ENCODE assay signal across 15 cellular contexts in genomic region chrY:16636254-16636653, GRCh38.
A peak's percentile ranks its signal among the peaks of the same experiment; 100 is the strongest.
DNase-seq lines count a peak whose midpoint lies in the region; ATAC-seq lines count a peak whose summit lies in the region.
"Had no signal": no experiment of that assay in that cellular context is flagged by ENCODE, and none has a peak within 500 bp of the region (broad histone marks: within the 10 kb centered on the region; RNA-seq: fewer than 3 reads in every experiment).

No MANE protein-coding gene starts in this region.

- no peaks in the 10 kb centered on the region for H3K9me3 ChIP-seq in mesenchymal stem cell (ENCODE audit: control insufficient read depth, low read length)
- H3K9me3 ChIP-seq: BLaER1 treated with 17β-estradiol and CSF1 and Interleukin-3, amounts not matched to agents 10 nM and 100 nM had no signal

- H3K18ac ChIP-seq in mesenchymal stem cell (ENCODE audit: low read depth in 1 of 2, low read length in 2 of 2): no peak overlapping the region

- no CpG with 5 or more reads among the region's 4 CpGs for WGBS in mesenchymal stem cell

- H3K79me1 ChIP-seq in mesenchymal stem cell (replicated peaks; ENCODE audit: low read length, poor library complexity, severe bottlenecking): no peaks in the 10 kb centered on the region

- no peak overlapping the region for H3K4ac ChIP-seq in mesenchymal stem cell (ENCODE audit: low read depth in 1 of 2, low read length in 2 of 2)

- no peak overlapping the region for H4K8ac ChIP-seq in mesenchymal stem cell (ENCODE audit: low read length)

- H3K27ac ChIP-seq in mesenchymal stem cell (ENCODE audit: low read length, poor library complexity, severe bottlenecking): peak overlapping the region; percentile 65
- H3K27ac ChIP-seq: BLaER1 treated with 17β-estradiol and CSF1 and Interleukin-3, amounts not matched to agents 10 nM and 100 nM had no signal

- no peak overlapping the region for H3K23ac ChIP-seq in mesenchymal stem cell (ENCODE audit: low read length in 2 of 2)

- H3K4me2 ChIP-seq in mesenchymal stem cell (ENCODE audit: low read length, poor library complexity, severe bottlenecking): no peak overlapping the region
- H3K4me2 ChIP-seq: BLaER1 treated with 17β-estradiol and CSF1 and Interleukin-3, amounts not matched to agents 10 nM and 100 nM had no signal

- H2BK15ac ChIP-seq in mesenchymal stem cell (ENCODE audit: low read depth, poor library complexity, severe bottlenecking): no peak overlapping the region

- H2BK12ac ChIP-seq in mesenchymal stem cell (ENCODE audit: low read length in 2 of 2): no peak overlapping the region

- no peaks in the 10 kb centered on the region for H3K27me3 ChIP-seq in mesenchymal stem cell (ENCODE audit: control insufficient read depth in 1 of 2, insufficient read depth in 1 of 2, low read length in 2 of 2)
- H3K27me3 ChIP-seq: BLaER1 treated with 17β-estradiol and CSF1 and Interleukin-3, amounts not matched to agents 10 nM and 100 nM had no signal

- no peaks in the 10 kb centered on the region for H3K36me3 ChIP-seq in mesenchymal stem cell (ENCODE audit: control insufficient read depth in 1 of 2, insufficient read depth in 2 of 2, low read depth in 1 of 2, low read length in 2 of 2)
- H3K36me3 ChIP-seq: BLaER1 treated with 17β-estradiol and CSF1 and Interleukin-3, amounts not matched to agents 10 nM and 100 nM had no signal

- H2AK5ac ChIP-seq in mesenchymal stem cell (ENCODE audit: low read length, severe bottlenecking): no peak overlapping the region

- no peak overlapping the region for H3K4me3 ChIP-seq in mesenchymal stem cell (ENCODE audit: insufficient read depth in 1 of 2, low read depth in 1 of 2, low read length in 2 of 2)
- H3K4me3 ChIP-seq: BLaER1 treated with 17β-estradiol and CSF1 and Interleukin-3, amounts not matched to agents 10 nM and 100 nM; K562 had no signal

- no peak for DNase-seq in mesenchymal stem cell
- no peak for DNase-seq in NCI-H2171 (lab: John Stamatoyannopoulos, UW)
- no peak for DNase-seq in activated T-cell treated with anti-CD3 and anti-CD28 coated beads, Interleukin-2, amount 50 U/mL, for 1 hour
- DNase-seq in activated CD4-positive, CD25-positive, alpha-beta regulatory T cell treated with anti-CD3 and anti-CD28 coated beads, Interleukin-2, amount 50 U/mL, for 72 hours: no peak
- DNase-seq: activated CD8-positive, alpha-beta T cell treated with anti-CD3 and anti-CD28 coated beads for 36 hours; DMS153; foreskin fibroblast; left ventricle myocardium superior; NCI-H446 had no signal

- H2BK120ac ChIP-seq in mesenchymal stem cell (ENCODE audit: low read depth, low read length): no peak overlapping the region

- H4K91ac ChIP-seq in mesenchymal stem cell (ENCODE audit: low read length): no peak overlapping the region

- H3K14ac ChIP-seq in mesenchymal stem cell (ENCODE audit: low read length in 2 of 2): no peak overlapping the region

- H2BK5ac ChIP-seq in mesenchymal stem cell (ENCODE audit: low read depth, low read length, poor library complexity, severe bottlenecking): no peak overlapping the region

- H3K9ac ChIP-seq in mesenchymal stem cell (ENCODE audit: low read length): no peak overlapping the region
- H3K9ac ChIP-seq: BLaER1 treated with 17β-estradiol and CSF1 and Interleukin-3, amounts not matched to agents 10 nM and 100 nM had no signal

- H2AFZ ChIP-seq in mesenchymal stem cell (ENCODE audit: low read depth, low read length): no peak overlapping the region

- ATAC-seq in GM19455 (IDR thresholded peaks at IDR 0.05; ENCODE audit: unreplicated experiment) (peak; percentile 98), HG02884 (IDR thresholded peaks at IDR 0.05; ENCODE audit: unreplicated experiment) (peak; percentile 92), HG03565 (IDR thresholded peaks at IDR 0.05; ENCODE audit: unreplicated experiment) (peak; percentile 96)
- ATAC-seq: activated CD8-positive, alpha-beta T cell treated with anti-CD3 and anti-CD28 coated beads for 36 hours; K562; left ventricle myocardium superior; SK-N-SH treated with all-trans-retinoic acid at 6 μM for 48 hours had no signal

- no peaks in the 10 kb centered on the region for H3K4me1 ChIP-seq in mesenchymal stem cell (ENCODE audit: control insufficient read depth, insufficient read depth, low read depth, low read length)
- H3K4me1 ChIP-seq: BLaER1 treated with 17β-estradiol and CSF1 and Interleukin-3, amounts not matched to agents 10 nM and 100 nM had no signal
